Comparison of ENCODE assay signal across 8 cellular contexts in the genomic region with DNA sequence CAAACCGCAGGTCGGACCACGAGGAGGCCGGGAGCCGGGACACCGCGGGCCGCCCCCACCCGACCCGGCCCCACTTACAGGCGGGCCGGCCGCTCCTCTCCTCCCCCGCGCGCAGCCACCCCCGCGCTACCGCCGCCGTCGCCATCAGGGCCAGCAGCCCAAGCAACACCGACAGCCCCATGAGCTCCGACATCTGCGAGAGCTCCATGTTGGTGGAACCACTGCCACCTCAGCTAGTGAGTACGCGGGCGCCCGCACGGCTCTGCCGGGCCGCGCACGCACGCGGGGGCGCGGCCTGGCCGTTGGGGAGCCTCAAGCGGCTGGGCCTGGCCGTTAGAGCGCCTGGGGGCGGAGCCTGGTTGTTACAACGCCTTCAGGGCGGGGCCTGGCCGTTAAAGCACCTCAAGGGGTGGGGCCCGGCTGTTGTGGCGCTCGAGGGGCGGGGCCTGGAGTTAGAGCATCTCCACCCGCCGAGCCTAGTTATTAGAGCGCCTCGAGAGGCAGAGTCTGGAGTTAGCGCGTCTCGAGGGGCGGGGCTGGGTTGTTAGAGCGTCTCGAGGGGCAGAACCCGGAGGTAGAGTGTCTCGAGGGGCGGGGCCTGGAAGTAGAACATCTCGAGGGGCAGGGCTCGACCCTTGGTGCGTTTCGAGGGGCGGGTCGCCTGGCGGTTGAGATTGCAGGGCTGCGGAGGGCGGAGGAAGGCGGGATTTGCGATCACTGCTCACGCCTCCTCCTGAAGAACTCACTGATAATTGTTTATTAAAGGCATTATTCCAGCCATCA.
DNase-seq lines count a peak whose midpoint lies in the region; ATAC-seq lines count a peak whose summit lies in the region.

A gene with protein sequence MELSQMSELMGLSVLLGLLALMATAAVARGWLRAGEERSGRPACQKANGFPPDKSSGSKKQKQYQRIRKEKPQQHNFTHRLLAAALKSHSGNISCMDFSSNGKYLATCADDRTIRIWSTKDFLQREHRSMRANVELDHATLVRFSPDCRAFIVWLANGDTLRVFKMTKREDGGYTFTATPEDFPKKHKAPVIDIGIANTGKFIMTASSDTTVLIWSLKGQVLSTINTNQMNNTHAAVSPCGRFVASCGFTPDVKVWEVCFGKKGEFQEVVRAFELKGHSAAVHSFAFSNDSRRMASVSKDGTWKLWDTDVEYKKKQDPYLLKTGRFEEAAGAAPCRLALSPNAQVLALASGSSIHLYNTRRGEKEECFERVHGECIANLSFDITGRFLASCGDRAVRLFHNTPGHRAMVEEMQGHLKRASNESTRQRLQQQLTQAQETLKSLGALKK (minus strand): TSS at position 238 of the 783 bp plus-strand sequence. CDS start 30 bp downstream, at position 208.

- ATAC-seq in GM19025 (IDR thresholded peaks at IDR 0.05; ENCODE audit: low read depth, unreplicated experiment): peak; percentile 83
- ATAC-seq in HG03342 (IDR thresholded peaks at IDR 0.05; ENCODE audit: unreplicated experiment): peak; percentile 89
- peak; percentile 89 for ATAC-seq in central memory CD8-positive, alpha-beta T cell (replicated peaks; ENCODE audit: extremely low read depth, poor library complexity, severe bottlenecking)

- no peaks in the 10 kb centered on the region for H3K27me3 Mint-ChIP-seq in central memory CD8-positive, alpha-beta T cell

- peaks cover 16% of the 10 kb centered on the region for H3K36me3 Mint-ChIP-seq in central memory CD8-positive, alpha-beta T cell (ENCODE audit: insufficient read depth)

- peak within 1 kb of the TSS; percentile 99 for H3K27ac Mint-ChIP-seq in central memory CD8-positive, alpha-beta T cell (ENCODE audit: low read depth)

- peak within 1 kb of the TSS; percentile 94 for H3K4me3 Mint-ChIP-seq in central memory CD8-positive, alpha-beta T cell

- H3K4me1 Mint-ChIP-seq in central memory CD8-positive, alpha-beta T cell: peaks cover 25% of the 10 kb centered on the region

- no peaks in the 10 kb centered on the region for H3K9me3 Mint-ChIP-seq in central memory CD8-positive, alpha-beta T cell

- peak; percentile 99 for DNase-seq in AG20443 (ENCODE audit: low spot score)
- DNase-seq in NCI-H446 (lab: John Stamatoyannopoulos, UW): peak; percentile 87 to 94
- DNase-seq in activated CD4-positive, CD25-positive, alpha-beta regulatory T cell treated with anti-CD3 and anti-CD28 coated beads, Interleukin-2, amount 50 U/mL, for 16 hours (ENCODE audit: low read depth, low spot score): peak; percentile 96
- peak; percentile 99 for DNase-seq in central memory CD8-positive, alpha-beta T cell (ENCODE audit: low spot score in 2 of 2)
- DNase-seq in islet precursor cell: peak; percentile 100
- DNase-seq in stimulated activated CD4-positive, alpha-beta T cell treated with anti-CD3 and anti-CD28 coated beads, Interleukin-12 subunit alpha, Interleukin-12 subunit beta, amount 100 ng/mL, for 48 hours (ENCODE audit: low read depth in 2 of 3, low spot score in 1 of 3): peak; percentile 98 to 99 (median 98)

Comparison
In these comparisons a context has a peak if more than half of its experiments do, and no peak if none do; other contexts are left out.
1. Peak in every context shown above with its lines: DNase-seq and ATAC-seq.